Comparison of ENCODE assay signal across 1 cellular context in genomic region chr3:170496026-170496867, GRCh38.
TF ChIP-seq lines count a peak whose summit lies in the region.

No MANE protein-coding gene starts in this region.

TF ChIP-seq in WTC11, 78 proteins besides CTCF, POLR2A, EP300 and RAD21 (continued from another document):
- TF ChIP-seq, protein P1, sequence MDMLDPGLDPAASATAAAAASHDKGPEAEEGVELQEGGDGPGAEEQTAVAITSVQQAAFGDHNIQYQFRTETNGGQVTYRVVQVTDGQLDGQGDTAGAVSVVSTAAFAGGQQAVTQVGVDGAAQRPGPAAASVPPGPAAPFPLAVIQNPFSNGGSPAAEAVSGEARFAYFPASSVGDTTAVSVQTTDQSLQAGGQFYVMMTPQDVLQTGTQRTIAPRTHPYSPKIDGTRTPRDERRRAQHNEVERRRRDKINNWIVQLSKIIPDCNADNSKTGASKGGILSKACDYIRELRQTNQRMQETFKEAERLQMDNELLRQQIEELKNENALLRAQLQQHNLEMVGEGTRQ (CRISPR knock-in tag; IDR thresholded peaks at IDR 0.05), result no peak
- TF ChIP-seq E2F5 (CRISPR knock-in tag; IDR thresholded peaks at IDR 0.05) (no peak), KAT7 (CRISPR knock-in tag; IDR thresholded peaks at IDR 0.05; ENCODE audit: borderline replicate concordance) (no peak), ZNF396 (CRISPR knock-in tag; IDR thresholded peaks at IDR 0.05; ENCODE audit: borderline replicate concordance) (no peak)
TF ChIP-seq in WTC11: peak in this region for 1.
